Comparison of ENCODE assay signal across 1 cellular context in the genomic region with DNA sequence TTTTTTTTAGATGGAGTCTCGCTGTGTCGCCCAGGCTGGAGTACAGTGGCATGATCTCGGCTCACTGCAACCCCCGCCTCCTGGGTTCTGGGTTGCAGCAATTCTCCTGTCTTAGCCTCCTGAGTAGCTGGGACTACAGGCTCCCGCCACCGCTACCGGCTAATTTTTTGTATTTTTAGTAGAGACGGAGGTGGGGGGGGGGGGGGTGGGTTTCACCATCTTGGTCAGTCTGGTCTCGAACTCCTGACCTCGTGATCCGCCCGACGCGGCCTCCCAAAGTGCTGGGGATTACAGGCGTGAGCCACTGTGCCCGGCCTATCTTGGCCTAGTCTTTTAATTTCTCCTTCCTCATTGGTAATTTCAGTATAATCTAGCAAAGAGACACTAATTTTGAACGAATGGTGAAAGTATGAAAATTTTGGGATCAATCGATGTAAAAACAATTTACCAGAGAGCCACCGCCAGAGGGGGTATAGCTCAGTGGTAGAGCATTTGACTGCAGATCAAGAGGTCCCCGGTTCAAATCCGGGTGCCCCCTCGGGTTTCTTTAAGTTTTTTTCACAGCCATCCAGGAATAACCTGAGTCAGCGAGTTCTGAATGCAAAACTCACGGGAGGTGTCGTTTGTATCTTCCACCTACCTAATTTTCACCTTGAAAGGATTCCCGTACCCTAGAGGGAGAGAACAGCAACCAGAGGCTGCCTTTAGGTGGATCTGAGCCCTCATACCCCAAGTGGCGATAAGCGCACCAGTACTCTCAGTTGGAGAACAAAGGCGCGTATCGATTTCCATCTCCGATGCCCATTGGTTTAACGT.
A peak's percentile ranks its signal among the peaks of the same experiment; 100 is the strongest.
TF ChIP-seq lines count a peak whose summit lies in the region.

No MANE protein-coding gene starts in this region.

TF ChIP-seq in HepG2, 621 proteins besides CTCF, POLR2A, EP300 and RAD21 (continued from another document and continues in another):
- TF ChIP-seq, protein P1, sequence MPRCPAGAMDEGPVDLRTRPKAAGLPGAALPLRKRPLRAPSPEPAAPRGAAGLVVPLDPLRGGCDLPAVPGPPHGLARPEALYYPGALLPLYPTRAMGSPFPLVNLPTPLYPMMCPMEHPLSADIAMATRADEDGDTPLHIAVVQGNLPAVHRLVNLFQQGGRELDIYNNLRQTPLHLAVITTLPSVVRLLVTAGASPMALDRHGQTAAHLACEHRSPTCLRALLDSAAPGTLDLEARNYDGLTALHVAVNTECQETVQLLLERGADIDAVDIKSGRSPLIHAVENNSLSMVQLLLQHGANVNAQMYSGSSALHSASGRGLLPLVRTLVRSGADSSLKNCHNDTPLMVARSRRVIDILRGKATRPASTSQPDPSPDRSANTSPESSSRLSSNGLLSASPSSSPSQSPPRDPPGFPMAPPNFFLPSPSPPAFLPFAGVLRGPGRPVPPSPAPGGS (CRISPR knock-in tag; IDR thresholded peaks at IDR 0.05), result no peak
- TF ChIP-seq RFXANK (CRISPR knock-in tag; IDR thresholded peaks at IDR 0.05), result no peak
- 0 out of 2 replicates have a peak, but pooled peaks have one; percentile 18 for TF ChIP-seq NCOA2 (CRISPR knock-in tag; IDR thresholded peaks at IDR 0.05)
- no peak for TF ChIP-seq ZNF34 (CRISPR knock-in tag; IDR thresholded peaks at IDR 0.05; ENCODE audit: borderline replicate concordance)
- TF ChIP-seq, protein P2, sequence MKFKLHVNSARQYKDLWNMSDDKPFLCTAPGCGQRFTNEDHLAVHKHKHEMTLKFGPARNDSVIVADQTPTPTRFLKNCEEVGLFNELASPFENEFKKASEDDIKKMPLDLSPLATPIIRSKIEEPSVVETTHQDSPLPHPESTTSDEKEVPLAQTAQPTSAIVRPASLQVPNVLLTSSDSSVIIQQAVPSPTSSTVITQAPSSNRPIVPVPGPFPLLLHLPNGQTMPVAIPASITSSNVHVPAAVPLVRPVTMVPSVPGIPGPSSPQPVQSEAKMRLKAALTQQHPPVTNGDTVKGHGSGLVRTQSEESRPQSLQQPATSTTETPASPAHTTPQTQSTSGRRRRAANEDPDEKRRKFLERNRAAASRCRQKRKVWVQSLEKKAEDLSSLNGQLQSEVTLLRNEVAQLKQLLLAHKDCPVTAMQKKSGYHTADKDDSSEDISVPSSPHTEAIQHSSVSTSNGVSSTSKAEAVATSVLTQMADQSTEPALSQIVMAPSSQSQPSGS (CRISPR knock-in tag; IDR thresholded peaks at IDR 0.05), result no peak
- no peak for TF ChIP-seq MED13 (CRISPR knock-in tag; IDR thresholded peaks at IDR 0.05)
- TF ChIP-seq, protein P3, sequence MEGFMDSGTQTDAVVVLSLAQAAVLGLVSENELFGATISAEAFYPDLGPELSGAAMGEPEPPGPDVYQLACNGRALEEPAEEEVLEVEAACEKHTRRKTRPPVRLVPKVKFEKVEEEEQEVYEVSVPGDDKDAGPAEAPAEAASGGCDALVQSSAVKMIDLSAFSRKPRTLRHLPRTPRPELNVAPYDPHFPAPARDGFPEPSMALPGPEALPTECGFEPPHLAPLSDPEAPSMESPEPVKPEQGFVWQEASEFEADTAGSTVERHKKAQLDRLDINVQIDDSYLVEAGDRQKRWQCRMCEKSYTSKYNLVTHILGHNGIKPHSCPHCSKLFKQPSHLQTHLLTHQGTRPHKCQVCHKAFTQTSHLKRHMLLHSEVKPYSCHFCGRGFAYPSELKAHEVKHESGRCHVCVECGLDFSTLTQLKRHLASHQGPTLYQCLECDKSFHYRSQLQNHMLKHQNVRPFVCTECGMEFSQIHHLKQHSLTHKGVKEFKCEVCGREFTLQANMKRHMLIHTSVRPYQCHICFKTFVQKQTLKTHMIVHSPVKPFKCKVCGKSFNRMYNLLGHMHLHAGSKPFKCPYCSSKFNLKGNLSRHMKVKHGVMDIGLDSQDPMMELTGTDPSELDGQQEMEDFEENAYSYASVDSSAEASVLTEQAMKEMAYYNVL (CRISPR knock-in tag; IDR thresholded peaks at IDR 0.05; ENCODE audit: borderline replicate concordance), result no peak
- TF ChIP-seq ZNF44 (CRISPR knock-in tag; IDR thresholded peaks at IDR 0.05), result 0 out of 2 replicates have a peak, but pooled peaks have one; percentile 36
- peak; percentile 25 for TF ChIP-seq ZNF781 (CRISPR knock-in tag; IDR thresholded peaks at IDR 0.05; ENCODE audit: borderline replicate concordance, not compliant biosample characterization)
- TF ChIP-seq SMAD9 (CRISPR knock-in tag; IDR thresholded peaks at IDR 0.05), result no peak
- TF ChIP-seq NR3C1 (CRISPR knock-in tag; IDR thresholded peaks at IDR 0.05), result no peak
- TF ChIP-seq ZNF251 (CRISPR knock-in tag; IDR thresholded peaks at IDR 0.05), result no peak
- no peak for TF ChIP-seq ZBTB21 (CRISPR knock-in tag; IDR thresholded peaks at IDR 0.05)
- TF ChIP-seq SALL2 (CRISPR knock-in tag; IDR thresholded peaks at IDR 0.05), result peak; percentile 26; the same call in 1 of the 2 replicates
- no peak for TF ChIP-seq NBN (conservative IDR thresholded peaks at IDR 0.05)
- TF ChIP-seq, protein P4, sequence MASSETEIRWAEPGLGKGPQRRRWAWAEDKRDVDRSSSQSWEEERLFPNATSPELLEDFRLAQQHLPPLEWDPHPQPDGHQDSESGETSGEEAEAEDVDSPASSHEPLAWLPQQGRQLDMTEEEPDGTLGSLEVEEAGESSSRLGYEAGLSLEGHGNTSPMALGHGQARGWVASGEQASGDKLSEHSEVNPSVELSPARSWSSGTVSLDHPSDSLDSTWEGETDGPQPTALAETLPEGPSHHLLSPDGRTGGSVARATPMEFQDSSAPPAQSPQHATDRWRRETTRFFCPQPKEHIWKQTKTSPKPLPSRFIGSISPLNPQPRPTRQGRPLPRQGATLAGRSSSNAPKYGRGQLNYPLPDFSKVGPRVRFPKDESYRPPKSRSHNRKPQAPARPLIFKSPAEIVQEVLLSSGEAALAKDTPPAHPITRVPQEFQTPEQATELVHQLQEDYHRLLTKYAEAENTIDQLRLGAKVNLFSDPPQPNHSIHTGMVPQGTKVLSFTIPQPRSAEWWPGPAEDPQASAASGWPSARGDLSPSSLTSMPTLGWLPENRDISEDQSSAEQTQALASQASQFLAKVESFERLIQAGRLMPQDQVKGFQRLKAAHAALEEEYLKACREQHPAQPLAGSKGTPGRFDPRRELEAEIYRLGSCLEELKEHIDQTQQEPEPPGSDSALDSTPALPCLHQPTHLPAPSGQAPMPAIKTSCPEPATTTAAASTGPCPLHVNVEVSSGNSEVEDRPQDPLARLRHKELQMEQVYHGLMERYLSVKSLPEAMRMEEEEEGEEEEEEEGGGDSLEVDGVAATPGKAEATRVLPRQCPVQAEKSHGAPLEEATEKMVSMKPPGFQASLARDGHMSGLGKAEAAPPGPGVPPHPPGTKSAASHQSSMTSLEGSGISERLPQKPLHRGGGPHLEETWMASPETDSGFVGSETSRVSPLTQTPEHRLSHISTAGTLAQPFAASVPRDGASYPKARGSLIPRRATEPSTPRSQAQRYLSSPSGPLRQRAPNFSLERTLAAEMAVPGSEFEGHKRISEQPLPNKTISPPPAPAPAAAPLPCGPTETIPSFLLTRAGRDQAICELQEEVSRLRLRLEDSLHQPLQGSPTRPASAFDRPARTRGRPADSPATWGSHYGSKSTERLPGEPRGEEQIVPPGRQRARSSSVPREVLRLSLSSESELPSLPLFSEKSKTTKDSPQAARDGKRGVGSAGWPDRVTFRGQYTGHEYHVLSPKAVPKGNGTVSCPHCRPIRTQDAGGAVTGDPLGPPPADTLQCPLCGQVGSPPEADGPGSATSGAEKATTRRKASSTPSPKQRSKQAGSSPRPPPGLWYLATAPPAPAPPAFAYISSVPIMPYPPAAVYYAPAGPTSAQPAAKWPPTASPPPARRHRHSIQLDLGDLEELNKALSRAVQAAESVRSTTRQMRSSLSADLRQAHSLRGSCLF (CRISPR knock-in tag; IDR thresholded peaks at IDR 0.05; ENCODE audit: borderline replicate concordance), result no peak
- 0 out of 2 replicates have a peak, but pooled peaks have one; percentile 4 for TF ChIP-seq MIER3 (CRISPR knock-in tag; IDR thresholded peaks at IDR 0.05; ENCODE audit: borderline replicate concordance)
- TF ChIP-seq, protein P5, sequence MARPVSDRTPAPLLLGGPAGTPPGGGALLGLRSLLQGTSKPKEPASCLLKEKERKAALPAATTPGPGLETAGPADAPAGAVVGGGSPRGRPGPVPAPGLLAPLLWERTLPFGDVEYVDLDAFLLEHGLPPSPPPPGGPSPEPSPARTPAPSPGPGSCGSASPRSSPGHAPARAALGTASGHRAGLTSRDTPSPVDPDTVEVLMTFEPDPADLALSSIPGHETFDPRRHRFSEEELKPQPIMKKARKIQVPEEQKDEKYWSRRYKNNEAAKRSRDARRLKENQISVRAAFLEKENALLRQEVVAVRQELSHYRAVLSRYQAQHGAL (CRISPR knock-in tag; IDR thresholded peaks at IDR 0.05; ENCODE audit: not compliant biosample characterization), result peak; percentile 26
- TF ChIP-seq RBM39 (IDR thresholded peaks at IDR 0.05; ENCODE audit: low read depth, low read length, poor library complexity, severe bottlenecking), result no peak
- TF ChIP-seq YY1 (IDR thresholded peaks at IDR 0.05; ENCODE audit: insufficient read depth, insufficient replicate concordance, low read depth, low read length), result no peak
- no peak for TF ChIP-seq POGZ (CRISPR knock-in tag; IDR thresholded peaks at IDR 0.05)
- TF ChIP-seq, protein P6, sequence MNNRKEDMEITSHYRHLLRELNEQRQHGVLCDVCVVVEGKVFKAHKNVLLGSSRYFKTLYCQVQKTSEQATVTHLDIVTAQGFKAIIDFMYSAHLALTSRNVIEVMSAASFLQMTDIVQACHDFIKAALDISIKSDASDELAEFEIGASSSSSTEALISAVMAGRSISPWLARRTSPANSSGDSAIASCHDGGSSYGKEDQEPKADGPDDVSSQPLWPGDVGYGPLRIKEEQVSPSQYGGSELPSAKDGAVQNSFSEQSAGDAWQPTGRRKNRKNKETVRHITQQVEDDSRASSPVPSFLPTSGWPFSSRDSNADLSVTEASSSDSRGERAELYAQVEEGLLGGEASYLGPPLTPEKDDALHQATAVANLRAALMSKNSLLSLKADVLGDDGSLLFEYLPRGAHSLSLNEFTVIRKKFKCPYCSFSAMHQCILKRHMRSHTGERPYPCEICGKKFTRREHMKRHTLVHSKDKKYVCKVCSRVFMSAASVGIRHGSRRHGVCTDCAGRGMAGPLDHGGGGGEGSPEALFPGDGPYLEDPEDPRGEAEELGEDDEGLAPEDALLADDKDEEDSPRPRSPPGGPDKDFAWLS (CRISPR knock-in tag; IDR thresholded peaks at IDR 0.05; ENCODE audit: borderline replicate concordance), result no peak
- TF ChIP-seq U2AF1 (optimal IDR thresholded peaks at IDR 0.05; ENCODE audit: low read depth, low read length), result peak; percentile 21
- TF ChIP-seq NFE2L1 (CRISPR knock-in tag; IDR thresholded peaks at IDR 0.05; ENCODE audit: borderline replicate concordance), result no peak
- TF ChIP-seq KDM5A (IDR thresholded peaks at IDR 0.05; ENCODE audit: borderline replicate concordance, low read length), result peak; percentile 67; the same call in 1 of the 2 replicates
- TF ChIP-seq ZNF660 (CRISPR knock-in tag; IDR thresholded peaks at IDR 0.05; ENCODE audit: borderline replicate concordance, low read depth), result no peak
- TF ChIP-seq, protein P7, sequence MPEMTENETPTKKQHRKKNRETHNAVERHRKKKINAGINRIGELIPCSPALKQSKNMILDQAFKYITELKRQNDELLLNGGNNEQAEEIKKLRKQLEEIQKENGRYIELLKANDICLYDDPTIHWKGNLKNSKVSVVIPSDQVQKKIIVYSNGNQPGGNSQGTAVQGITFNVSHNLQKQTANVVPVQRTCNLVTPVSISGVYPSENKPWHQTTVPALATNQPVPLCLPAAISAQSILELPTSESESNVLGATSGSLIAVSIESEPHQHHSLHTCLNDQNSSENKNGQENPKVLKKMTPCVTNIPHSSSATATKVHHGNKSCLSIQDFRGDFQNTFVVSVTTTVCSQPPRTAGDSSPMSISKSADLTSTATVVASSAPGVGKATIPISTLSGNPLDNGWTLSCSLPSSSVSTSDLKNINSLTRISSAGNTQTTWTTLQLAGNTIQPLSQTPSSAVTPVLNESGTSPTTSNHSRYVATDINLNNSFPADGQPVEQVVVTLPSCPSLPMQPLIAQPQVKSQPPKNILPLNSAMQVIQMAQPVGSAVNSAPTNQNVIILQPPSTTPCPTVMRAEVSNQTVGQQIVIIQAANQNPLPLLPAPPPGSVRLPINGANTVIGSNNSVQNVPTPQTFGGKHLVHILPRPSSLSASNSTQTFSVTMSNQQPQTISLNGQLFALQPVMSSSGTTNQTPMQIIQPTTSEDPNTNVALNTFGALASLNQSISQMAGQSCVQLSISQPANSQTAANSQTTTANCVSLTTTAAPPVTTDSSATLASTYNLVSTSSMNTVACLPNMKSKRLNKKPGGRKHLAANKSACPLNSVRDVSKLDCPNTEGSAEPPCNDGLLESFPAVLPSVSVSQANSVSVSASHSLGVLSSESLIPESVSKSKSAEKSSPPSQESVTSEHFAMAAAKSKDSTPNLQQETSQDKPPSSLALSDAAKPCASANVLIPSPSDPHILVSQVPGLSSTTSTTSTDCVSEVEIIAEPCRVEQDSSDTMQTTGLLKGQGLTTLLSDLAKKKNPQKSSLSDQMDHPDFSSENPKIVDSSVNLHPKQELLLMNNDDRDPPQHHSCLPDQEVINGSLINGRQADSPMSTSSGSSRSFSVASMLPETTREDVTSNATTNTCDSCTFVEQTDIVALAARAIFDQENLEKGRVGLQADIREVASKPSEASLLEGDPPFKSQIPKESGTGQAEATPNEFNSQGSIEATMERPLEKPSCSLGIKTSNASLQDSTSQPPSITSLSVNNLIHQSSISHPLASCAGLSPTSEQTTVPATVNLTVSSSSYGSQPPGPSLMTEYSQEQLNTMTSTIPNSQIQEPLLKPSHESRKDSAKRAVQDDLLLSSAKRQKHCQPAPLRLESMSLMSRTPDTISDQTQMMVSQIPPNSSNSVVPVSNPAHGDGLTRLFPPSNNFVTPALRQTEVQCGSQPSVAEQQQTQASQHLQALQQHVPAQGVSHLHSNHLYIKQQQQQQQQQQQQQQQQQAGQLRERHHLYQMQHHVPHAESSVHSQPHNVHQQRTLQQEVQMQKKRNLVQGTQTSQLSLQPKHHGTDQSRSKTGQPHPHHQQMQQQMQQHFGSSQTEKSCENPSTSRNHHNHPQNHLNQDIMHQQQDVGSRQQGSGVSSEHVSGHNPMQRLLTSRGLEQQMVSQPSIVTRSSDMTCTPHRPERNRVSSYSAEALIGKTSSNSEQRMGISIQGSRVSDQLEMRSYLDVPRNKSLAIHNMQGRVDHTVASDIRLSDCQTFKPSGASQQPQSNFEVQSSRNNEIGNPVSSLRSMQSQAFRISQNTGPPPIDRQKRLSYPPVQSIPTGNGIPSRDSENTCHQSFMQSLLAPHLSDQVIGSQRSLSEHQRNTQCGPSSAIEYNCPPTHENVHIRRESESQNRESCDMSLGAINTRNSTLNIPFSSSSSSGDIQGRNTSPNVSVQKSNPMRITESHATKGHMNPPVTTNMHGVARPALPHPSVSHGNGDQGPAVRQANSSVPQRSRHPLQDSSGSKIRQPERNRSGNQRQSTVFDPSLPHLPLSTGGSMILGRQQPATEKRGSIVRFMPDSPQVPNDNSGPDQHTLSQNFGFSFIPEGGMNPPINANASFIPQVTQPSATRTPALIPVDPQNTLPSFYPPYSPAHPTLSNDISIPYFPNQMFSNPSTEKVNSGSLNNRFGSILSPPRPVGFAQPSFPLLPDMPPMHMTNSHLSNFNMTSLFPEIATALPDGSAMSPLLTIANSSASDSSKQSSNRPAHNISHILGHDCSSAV (CRISPR knock-in tag; IDR thresholded peaks at IDR 0.05; ENCODE audit: borderline replicate concordance), result no peak
- peak; percentile 89 for TF ChIP-seq ZSCAN20 (CRISPR knock-in tag; IDR thresholded peaks at IDR 0.05; ENCODE audit: borderline replicate concordance)
- TF ChIP-seq ZNF790 (CRISPR knock-in tag; IDR thresholded peaks at IDR 0.05; ENCODE audit: borderline replicate concordance), result no peak
- TF ChIP-seq KLF13 (CRISPR knock-in tag; IDR thresholded peaks at IDR 0.05), result no peak
